ENCODE assay signal across 1 cellular context in the genomic region with DNA sequence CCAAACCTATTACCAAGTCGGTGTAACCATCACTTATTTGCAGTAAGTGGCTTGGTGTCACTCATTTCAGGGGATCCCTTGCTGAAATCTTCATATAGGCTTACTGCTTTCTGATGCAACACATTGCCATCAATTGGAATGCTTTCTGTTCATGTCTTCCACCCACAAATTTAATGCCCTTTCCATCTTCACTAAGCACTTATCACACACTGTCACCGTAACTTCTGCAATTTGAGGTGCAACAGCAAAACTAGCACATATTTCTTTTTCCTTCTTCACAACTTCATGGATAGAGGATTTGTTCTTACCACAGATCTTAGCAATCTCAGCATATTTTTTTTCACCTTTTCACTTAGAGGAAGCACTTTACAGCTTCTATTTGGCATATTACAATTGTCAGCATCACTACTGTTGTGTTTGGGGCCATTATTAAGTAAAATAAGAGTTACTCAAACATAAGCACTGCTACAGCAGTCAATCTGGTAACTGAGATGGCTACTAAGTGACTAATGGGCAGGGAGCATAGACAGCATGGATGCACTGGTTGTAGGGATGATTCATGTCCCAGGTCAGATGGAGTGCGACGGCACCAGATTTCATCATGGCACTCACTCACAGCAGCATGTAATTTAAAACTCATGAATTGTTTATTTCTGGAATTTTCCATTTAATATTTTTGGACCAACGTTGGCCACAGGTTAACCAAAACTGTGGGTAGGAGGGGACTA.
TF ChIP-seq lines count a peak whose summit lies in the region.

No MANE protein-coding gene starts in this region.

TF ChIP-seq in K562, 482 proteins besides CTCF, POLR2A, EP300 and RAD21 (continued from another document):
- TF ChIP-seq, protein P1, sequence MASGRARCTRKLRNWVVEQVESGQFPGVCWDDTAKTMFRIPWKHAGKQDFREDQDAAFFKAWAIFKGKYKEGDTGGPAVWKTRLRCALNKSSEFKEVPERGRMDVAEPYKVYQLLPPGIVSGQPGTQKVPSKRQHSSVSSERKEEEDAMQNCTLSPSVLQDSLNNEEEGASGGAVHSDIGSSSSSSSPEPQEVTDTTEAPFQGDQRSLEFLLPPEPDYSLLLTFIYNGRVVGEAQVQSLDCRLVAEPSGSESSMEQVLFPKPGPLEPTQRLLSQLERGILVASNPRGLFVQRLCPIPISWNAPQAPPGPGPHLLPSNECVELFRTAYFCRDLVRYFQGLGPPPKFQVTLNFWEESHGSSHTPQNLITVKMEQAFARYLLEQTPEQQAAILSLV (tag; IDR thresholded peaks at IDR 0.05): peak; percentile 35; the same call in 1 of the 2 replicates
- TF ChIP-seq TRIM24 (IDR thresholded peaks at IDR 0.05) (peak; percentile 75 to 79; a peak in 2 of 4 replicates), LEF1 (IDR thresholded peaks at IDR 0.05) (0 out of 2 replicates have a peak, but pooled peaks have one; percentile 49), RBM17 (IDR thresholded peaks at IDR 0.05; ENCODE audit: borderline replicate concordance, low read depth, low read length) (no peak), MECOM (CRISPR knock-in tag; IDR thresholded peaks at IDR 0.05) (peak; percentile 68), ZNF316 (IDR thresholded peaks at IDR 0.05) (peak; percentile 81), POLR2H (tag; IDR thresholded peaks at IDR 0.05; ENCODE audit: low read depth) (peak; percentile 64), ARID1B (IDR thresholded peaks at IDR 0.05) (peak; percentile 69; the same call in 1 of the 2 replicates), SMARCA4 (IDR thresholded peaks at IDR 0.05) (peak; percentile 76; the same call in 1 of the 2 replicates), FOSL1 (tag; conservative IDR thresholded peaks at IDR 0.05) (peak; percentile 80), CREM (IDR thresholded peaks at IDR 0.05; ENCODE audit: low read depth) (0 out of 2 replicates have a peak, but pooled peaks have one; percentile 13), NFATC3 (IDR thresholded peaks at IDR 0.05) (no peak), MTA1 (IDR thresholded peaks at IDR 0.05; ENCODE audit: borderline replicate concordance) (peak; percentile 28; the same call in 1 of the 2 replicates), PML (IDR thresholded peaks at IDR 0.05; ENCODE audit: low read length) (no peak), ZSCAN32 (CRISPR knock-in tag; IDR thresholded peaks at IDR 0.05) (peak; percentile 74)
- TF ChIP-seq, protein P2, sequence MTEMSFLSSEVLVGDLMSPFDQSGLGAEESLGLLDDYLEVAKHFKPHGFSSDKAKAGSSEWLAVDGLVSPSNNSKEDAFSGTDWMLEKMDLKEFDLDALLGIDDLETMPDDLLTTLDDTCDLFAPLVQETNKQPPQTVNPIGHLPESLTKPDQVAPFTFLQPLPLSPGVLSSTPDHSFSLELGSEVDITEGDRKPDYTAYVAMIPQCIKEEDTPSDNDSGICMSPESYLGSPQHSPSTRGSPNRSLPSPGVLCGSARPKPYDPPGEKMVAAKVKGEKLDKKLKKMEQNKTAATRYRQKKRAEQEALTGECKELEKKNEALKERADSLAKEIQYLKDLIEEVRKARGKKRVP (CRISPR knock-in tag; IDR thresholded peaks at IDR 0.05): peak; percentile 95
- TF ChIP-seq, protein P3, sequence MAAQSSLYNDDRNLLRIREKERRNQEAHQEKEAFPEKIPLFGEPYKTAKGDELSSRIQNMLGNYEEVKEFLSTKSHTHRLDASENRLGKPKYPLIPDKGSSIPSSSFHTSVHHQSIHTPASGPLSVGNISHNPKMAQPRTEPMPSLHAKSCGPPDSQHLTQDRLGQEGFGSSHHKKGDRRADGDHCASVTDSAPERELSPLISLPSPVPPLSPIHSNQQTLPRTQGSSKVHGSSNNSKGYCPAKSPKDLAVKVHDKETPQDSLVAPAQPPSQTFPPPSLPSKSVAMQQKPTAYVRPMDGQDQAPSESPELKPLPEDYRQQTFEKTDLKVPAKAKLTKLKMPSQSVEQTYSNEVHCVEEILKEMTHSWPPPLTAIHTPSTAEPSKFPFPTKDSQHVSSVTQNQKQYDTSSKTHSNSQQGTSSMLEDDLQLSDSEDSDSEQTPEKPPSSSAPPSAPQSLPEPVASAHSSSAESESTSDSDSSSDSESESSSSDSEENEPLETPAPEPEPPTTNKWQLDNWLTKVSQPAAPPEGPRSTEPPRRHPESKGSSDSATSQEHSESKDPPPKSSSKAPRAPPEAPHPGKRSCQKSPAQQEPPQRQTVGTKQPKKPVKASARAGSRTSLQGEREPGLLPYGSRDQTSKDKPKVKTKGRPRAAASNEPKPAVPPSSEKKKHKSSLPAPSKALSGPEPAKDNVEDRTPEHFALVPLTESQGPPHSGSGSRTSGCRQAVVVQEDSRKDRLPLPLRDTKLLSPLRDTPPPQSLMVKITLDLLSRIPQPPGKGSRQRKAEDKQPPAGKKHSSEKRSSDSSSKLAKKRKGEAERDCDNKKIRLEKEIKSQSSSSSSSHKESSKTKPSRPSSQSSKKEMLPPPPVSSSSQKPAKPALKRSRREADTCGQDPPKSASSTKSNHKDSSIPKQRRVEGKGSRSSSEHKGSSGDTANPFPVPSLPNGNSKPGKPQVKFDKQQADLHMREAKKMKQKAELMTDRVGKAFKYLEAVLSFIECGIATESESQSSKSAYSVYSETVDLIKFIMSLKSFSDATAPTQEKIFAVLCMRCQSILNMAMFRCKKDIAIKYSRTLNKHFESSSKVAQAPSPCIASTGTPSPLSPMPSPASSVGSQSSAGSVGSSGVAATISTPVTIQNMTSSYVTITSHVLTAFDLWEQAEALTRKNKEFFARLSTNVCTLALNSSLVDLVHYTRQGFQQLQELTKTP (IDR thresholded peaks at IDR 0.05; ENCODE audit: low read depth in 1 of 2, partially characterized antibody in 2 of 2): peak in 1 of 2 experiments; percentile 72
- TF ChIP-seq, protein P4, sequence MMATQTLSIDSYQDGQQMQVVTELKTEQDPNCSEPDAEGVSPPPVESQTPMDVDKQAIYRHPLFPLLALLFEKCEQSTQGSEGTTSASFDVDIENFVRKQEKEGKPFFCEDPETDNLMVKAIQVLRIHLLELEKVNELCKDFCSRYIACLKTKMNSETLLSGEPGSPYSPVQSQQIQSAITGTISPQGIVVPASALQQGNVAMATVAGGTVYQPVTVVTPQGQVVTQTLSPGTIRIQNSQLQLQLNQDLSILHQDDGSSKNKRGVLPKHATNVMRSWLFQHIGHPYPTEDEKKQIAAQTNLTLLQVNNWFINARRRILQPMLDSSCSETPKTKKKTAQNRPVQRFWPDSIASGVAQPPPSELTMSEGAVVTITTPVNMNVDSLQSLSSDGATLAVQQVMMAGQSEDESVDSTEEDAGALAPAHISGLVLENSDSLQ (IDR thresholded peaks at IDR 0.05): peak; percentile 85
- TF ChIP-seq, protein P5, sequence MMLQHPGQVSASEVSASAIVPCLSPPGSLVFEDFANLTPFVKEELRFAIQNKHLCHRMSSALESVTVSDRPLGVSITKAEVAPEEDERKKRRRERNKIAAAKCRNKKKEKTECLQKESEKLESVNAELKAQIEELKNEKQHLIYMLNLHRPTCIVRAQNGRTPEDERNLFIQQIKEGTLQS (IDR thresholded peaks at IDR 0.05): peak; percentile 83
- TF ChIP-seq, protein P5 (CRISPR knock-in tag; conservative IDR thresholded peaks at IDR 0.05): no peak
- TF ChIP-seq, protein P6, sequence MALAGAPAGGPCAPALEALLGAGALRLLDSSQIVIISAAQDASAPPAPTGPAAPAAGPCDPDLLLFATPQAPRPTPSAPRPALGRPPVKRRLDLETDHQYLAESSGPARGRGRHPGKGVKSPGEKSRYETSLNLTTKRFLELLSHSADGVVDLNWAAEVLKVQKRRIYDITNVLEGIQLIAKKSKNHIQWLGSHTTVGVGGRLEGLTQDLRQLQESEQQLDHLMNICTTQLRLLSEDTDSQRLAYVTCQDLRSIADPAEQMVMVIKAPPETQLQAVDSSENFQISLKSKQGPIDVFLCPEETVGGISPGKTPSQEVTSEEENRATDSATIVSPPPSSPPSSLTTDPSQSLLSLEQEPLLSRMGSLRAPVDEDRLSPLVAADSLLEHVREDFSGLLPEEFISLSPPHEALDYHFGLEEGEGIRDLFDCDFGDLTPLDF (CRISPR knock-in tag; IDR thresholded peaks at IDR 0.05): no peak
TF ChIP-seq in K562: peak in this region for 43.
